10 cellular contexts compared by ENCODE assay signal in genomic region chr9:131697908-131698714, GRCh38. TPM values are rescaled to one million over a fixed set of nuclear protein-coding genes. Genes with fewer than 3 reads are reported as not detected.
A peak's percentile ranks its signal among the peaks of the same experiment; 100 is the strongest.
DNase-seq lines count a peak whose midpoint lies in the region; ATAC-seq and TF ChIP-seq lines count a peak whose summit lies in the region.
"Had no signal": no experiment of that assay in that cellular context is flagged by ENCODE, and none has a peak within 500 bp of the region (broad histone marks: within the 10 kb centered on the region; RNA-seq: fewer than 3 reads in every experiment).

No MANE protein-coding gene starts in this region.

- H3K36me3 Mint-ChIP-seq in activated CD4-positive, alpha-beta T cell treated with anti-CD3 and anti-CD28 coated beads, Interleukin-2, amount 10 ng/mL, durations not matched to agents 7 days and 5 days (ENCODE audit: low read depth): peaks cover 19% of the 10 kb centered on the region

- WGBS in adrenal gland, 4 donors: 39 to 50% (median 49%) methylated on average over 5 to 6 of the region's 6 CpGs
- WGBS in liver: 68% methylated on average over 6 of the region's 6 CpGs
- 49% methylated on average over 6 of the region's 6 CpGs for whole genome bisulfite sequencing in thymus
- WGBS in mesendoderm (ENCODE audit: extremely low coverage, insufficient coverage, low lambda C conversion rate): no CpG with 5 or more reads among the region's 6 CpGs

- no peak overlapping the region for H2BK15ac ChIP-seq in mesendoderm (replicated peaks; ENCODE audit: low read depth)

- H3K9ac ChIP-seq in liver (ENCODE audit: low read depth in 1 of 2, low read length in 2 of 2) (no peak overlapping the region), mesendoderm (ENCODE audit: low read length) (no peak overlapping the region)

- H3K27ac ChIP-seq in adrenal gland: peak overlapping the region; percentile 46 to 90 (median 76)
- H3K27ac ChIP-seq in liver (ENCODE audit: low read depth in 1 of 2, low read length in 2 of 2): peak overlapping the region; percentile 10 to 58
- peak overlapping the region; percentile 22 for H3K27ac ChIP-seq in thymus (ENCODE audit: low read depth)
- no peak overlapping the region for H3K27ac ChIP-seq in mesendoderm (ENCODE audit: low read depth, low read length)

- H2BK120ac ChIP-seq in mesendoderm (ENCODE audit: low read depth, low read length): no peak overlapping the region

- TF ChIP-seq CTCF in adrenal gland (IDR thresholded peaks at IDR 0.05): no peak
- no peak for TF ChIP-seq CTCF in liver (IDR thresholded peaks at IDR 0.05; ENCODE audit: low read depth, low read length, missing input control)

- H3K27me3 Mint-ChIP-seq in activated CD4-positive, alpha-beta T cell treated with anti-CD3 and anti-CD28 coated beads, Interleukin-2, amount 10 ng/mL, durations not matched to agents 7 days and 5 days: no peaks in the 10 kb centered on the region

- H3K79me1 ChIP-seq in mesendoderm (ENCODE audit: low read length): peaks cover 13% of the 10 kb centered on the region

- no peak overlapping the region for H2AK5ac ChIP-seq in mesendoderm (ENCODE audit: low read length)

- DNase-seq in activated CD4-positive, alpha-beta T cell treated with anti-CD3 and anti-CD28 coated beads, Interleukin-2, amount 10 ng/mL, durations not matched to agents 7 days and 5 days: no peak
- DNase-seq in activated CD4-positive, alpha-beta T cell treated with anti-CD3 and anti-CD28 coated beads, Interleukin-2, amount 50 U/mL, for 4 hours: no peak
- peak in 4 of 7 donors; percentile 30 to 62 (median 48) for DNase-seq in adrenal gland
- no peak for DNase-seq in stimulated activated CD4-positive, alpha-beta T cell treated with anti-CD3 and anti-CD28 coated beads, Interleukin-2, amount 100 ng/mL, for 48 hours
- no peak for DNase-seq in mesendoderm
- DNase-seq: activated CD8-positive, alpha-beta memory T cell treated with anti-CD3 and anti-CD28 coated beads, Interleukin-2, amount 50 U/mL, for 48 hours; NCI-H69 had no signal

- H2BK5ac ChIP-seq in mesendoderm (ENCODE audit: low read length): no peak overlapping the region

- H3K27me3 ChIP-seq in adrenal gland: no peaks in the 10 kb centered on the region
- no peaks in the 10 kb centered on the region for H3K27me3 ChIP-seq in liver (ENCODE audit: control insufficient read depth in 4 of 4, insufficient read depth in 4 of 4, low read length in 3 of 4)
- no peaks in the 10 kb centered on the region for H3K27me3 ChIP-seq in thymus (ENCODE audit: control insufficient read depth, insufficient read depth)
- no peaks in the 10 kb centered on the region for H3K27me3 ChIP-seq in mesendoderm (ENCODE audit: insufficient read depth, low read length, poor library complexity)

- H3K4me3 ChIP-seq in adrenal gland (no peak overlapping the region), liver (ENCODE audit: low read depth in 1 of 3, low read length in 3 of 3) (no peak overlapping the region), thymus (ENCODE audit: low read length) (no peak overlapping the region), mesendoderm (ENCODE audit: low read length) (no peak overlapping the region)

- H3K36me3 ChIP-seq in adrenal gland (replicated peaks in 1 of 2) (no peaks in the 10 kb centered on the region), liver (ENCODE audit: control insufficient read depth in 4 of 4, insufficient read depth in 3 of 4, low read depth in 1 of 4, low read length in 3 of 4) (no peaks in the 10 kb centered on the region), thymus (ENCODE audit: control insufficient read depth, insufficient read depth) (no peaks in the 10 kb centered on the region), mesendoderm (ENCODE audit: control insufficient read depth, insufficient read depth, low read length) (no peaks in the 10 kb centered on the region)

- intact Hi-C loops in adrenal gland (cut with DNase I): no loop called here

- TF ChIP-seq RAD21 in liver (IDR thresholded peaks at IDR 0.05): no peak

- no peak overlapping the region for H3K4me2 ChIP-seq in mesendoderm (ENCODE audit: low read length)

- CTCF ChIA-PET in activated CD4-positive, alpha-beta T cell treated with anti-CD3 and anti-CD28 coated beads, Interleukin-2, amount 10 ng/mL, durations not matched to agents 7 days and 5 days (lab: Charles Lee): interaction anchor here (0.9 to 7.5 kb wide), 4 partner anchors 7 to 18 kb away, joined by 3 to 47 read pairs (median 5); no protein-coding TSS in a partner anchor

- H3K79me2 ChIP-seq in mesendoderm (ENCODE audit: control insufficient read depth, insufficient read depth, low read length): peaks cover 22% of the 10 kb centered on the region

- ATAC-seq in GM18511 (IDR thresholded peaks at IDR 0.05; ENCODE audit: unreplicated experiment): no peak

- TF ChIP-seq POLR2A in adrenal gland (IDR thresholded peaks at IDR 0.05): no peak

- peaks cover 67% of the 10 kb centered on the region for H3K4me1 Mint-ChIP-seq in activated CD4-positive, alpha-beta T cell treated with anti-CD3 and anti-CD28 coated beads, Interleukin-2, amount 10 ng/mL, durations not matched to agents 7 days and 5 days

- H3K56ac ChIP-seq in mesendoderm (ENCODE audit: low read length): no peak overlapping the region

- H3K4ac ChIP-seq in mesendoderm (ENCODE audit: low read depth, low read length): no peak overlapping the region

- peaks cover 15 to 31% of the 10 kb centered on the region in 2 donors for H3K4me1 ChIP-seq in adrenal gland (replicated peaks in 1 of 2)
- peaks cover 4 to 18% (median 12%) of the 10 kb centered on the region in 4 donors for H3K4me1 ChIP-seq in liver (ENCODE audit: control insufficient read depth in 4 of 4, insufficient read depth in 4 of 4, low read length in 3 of 4)
- peaks cover 6% of the 10 kb centered on the region for H3K4me1 ChIP-seq in thymus (ENCODE audit: control insufficient read depth, insufficient read depth, low read length)
- H3K4me1 ChIP-seq in mesendoderm (ENCODE audit: control insufficient read depth, low read depth, low read length): peaks cover 20% of the 10 kb centered on the region

- no peak overlapping the region for H4K5ac ChIP-seq in mesendoderm (ENCODE audit: low read length)

- H3K4me3 Mint-ChIP-seq in activated CD4-positive, alpha-beta T cell treated with anti-CD3 and anti-CD28 coated beads, Interleukin-2, amount 10 ng/mL, durations not matched to agents 7 days and 5 days: no peak overlapping the region

- H3K18ac ChIP-seq in mesendoderm (ENCODE audit: low read length): no peak overlapping the region

- no peak overlapping the region for H4K8ac ChIP-seq in mesendoderm (ENCODE audit: low read depth, low read length)

- peak overlapping the region; percentile 22 for H3K27ac Mint-ChIP-seq in activated CD4-positive, alpha-beta T cell treated with anti-CD3 and anti-CD28 coated beads, Interleukin-2, amount 10 ng/mL, durations not matched to agents 7 days and 5 days

- H3K9me3 ChIP-seq in adrenal gland (replicated peaks in 1 of 3): no peaks in the 10 kb centered on the region
- H3K9me3 ChIP-seq in liver (ENCODE audit: control insufficient read depth in 4 of 4, low read length in 3 of 4): no peaks in the 10 kb centered on the region
- H3K9me3 ChIP-seq in thymus (ENCODE audit: control insufficient read depth): no peaks in the 10 kb centered on the region

- H3K9me3 Mint-ChIP-seq in activated CD4-positive, alpha-beta T cell treated with anti-CD3 and anti-CD28 coated beads, Interleukin-2, amount 10 ng/mL, durations not matched to agents 7 days and 5 days: no peaks in the 10 kb centered on the region

- no peak overlapping the region for H3K23ac ChIP-seq in mesendoderm (ENCODE audit: low read length)

- POLR2A ChIA-PET in activated CD4-positive, alpha-beta T cell treated with anti-CD3 and anti-CD28 coated beads, Interleukin-2, amount 10 ng/mL, durations not matched to agents 7 days and 5 days (lab: Charles Lee): no interaction called here

TF ChIP-seq in liver, 16 proteins besides CTCF, POLR2A, EP300 and RAD21:
- TF ChIP-seq SP1 (IDR thresholded peaks at IDR 0.05) (peak; percentile 7), RXRA (IDR thresholded peaks at IDR 0.05) (no peak)
TF ChIP-seq in liver: peak in this region for 1.

RNA-seq across cellular contexts. Expression of gene RAPGEF1, which starts 41.8 kb away (rescaled TPM):
- total RNA-seq in activated CD4-positive, alpha-beta T cell treated with anti-CD3 and anti-CD28 coated beads, Interleukin-2, amount 10 ng/mL, durations not matched to agents 7 days and 5 days: 100 to 1,000 TPM; 128 to 129 TPM
- total RNA-seq in adrenal gland: 100 to 1,000 TPM in 1 of 8 donors, 10 to 100 TPM in 7; 38.6 to 136 (median 61.2) TPM
- polyA plus RNA-seq in adrenal gland: 10 to 100 TPM; 14.5 to 48.7 (median 26.9) TPM
- 10 to 100 TPM; 14.1 to 19.6 TPM for total RNA-seq in liver
- polyA plus RNA-seq in liver: 10 to 100 TPM in 1 of 2 donors, 1 to 10 TPM in 1; 5.6 to 19.7 TPM
- polyA plus RNA-seq in thymus: 25.9 TPM
- 43.2 TPM for polyA plus RNA-seq in mesendoderm (2013, experiment 1 of 2)
- polyA plus RNA-seq in mesendoderm (2013, experiment 2 of 2): 44.5 TPM

Comparison
In these comparisons a context has a peak if more than half of its experiments do, and no peak if none do; other contexts are left out.
1. DNase-seq: peak in adrenal gland (4 of 7); none in activated CD4-positive, alpha-beta T cell treated with anti-CD3 and anti-CD28 coated beads, Interleukin-2, amount 10 ng/mL, durations not matched to agents 7 days and 5 days (single experiment), activated CD4-positive, alpha-beta T cell treated with anti-CD3 and anti-CD28 coated beads, Interleukin-2, amount 50 U/mL, for 4 hours (0 of 2), stimulated activated CD4-positive, alpha-beta T cell treated with anti-CD3 and anti-CD28 coated beads, Interleukin-2, amount 100 ng/mL, for 48 hours (0 of 2) and mesendoderm (single experiment).